Comparison of ENCODE assay signal across 22 cellular contexts in genomic region chr1:187938092-187938491, GRCh38.
DNase-seq lines count a peak whose midpoint lies in the region; ATAC-seq, FAIRE-seq and TF ChIP-seq lines count a peak whose summit lies in the region.
"Had no signal": no experiment of that assay in that cellular context is flagged by ENCODE, and none has a peak within 500 bp of the region (broad histone marks: within the 10 kb centered on the region; RNA-seq: fewer than 3 reads in every experiment).

No MANE protein-coding gene starts in this region.

- no peak for TF ChIP-seq RAD21 in GM12878 (IDR thresholded peaks at IDR 0.05; ENCODE audit: insufficient read depth, low read depth, low read length)

- TF ChIP-seq EP300 in GM12878 (IDR thresholded peaks at IDR 0.05; ENCODE audit: borderline replicate concordance in 1 of 2, control insufficient read depth in 1 of 2, low read depth in 2 of 2, low read length in 2 of 2), result no peak

- DNase-seq in GM12878 (ENCODE audit: low read depth, low spot score) (no peak), left ventricle myocardium superior (no peak), NCI-H1092 (lab: John Stamatoyannopoulos, UW) (no peak)
- DNase-seq: EL, GF-D8, IMR-90, MV-4-11, NCI-H1694, NCI-H2081, NCI-H446, NCI-H526, T-helper 1 cell had no signal

- TF ChIP-seq CTCF in GM12878 (IDR thresholded peaks at IDR 0.05 in 2 of 3, conservative IDR thresholded peaks at IDR 0.05 in 1 of 3; ENCODE audit: control insufficient read depth in 2 of 3, extremely low read depth in 1 of 3, insufficient read depth in 1 of 3, low read depth in 3 of 3, low read length in 3 of 3), result no peak

- no peak for TF ChIP-seq POLR2A in GM12878 (IDR thresholded peaks at IDR 0.05; ENCODE audit: low read depth, low read length)

- POLR2A ChIA-PET in GM12878 (lab: Charles Lee), result no interaction called here

- intact Hi-C loops in GM12878 (cut with micrococcal nuclease; ENCODE audit: unreplicated experiment), result no loop called here
- intact Hi-C loops in left ventricle myocardium superior (cut with micrococcal nuclease), result no loop called here

- no TSS peak for BruUV-seq in GM12878 (replicated peaks; lab: Mats Ljungman, UMichigan)

- CTCF ChIA-PET in GM12878 (lab: Yijun Ruan, JAX), result interaction anchor here (1.0 to 2.3 kb wide), 2 partner anchors 10 to 40 kb away, joined by 3 to 16 read pairs; no protein-coding TSS in a partner anchor

- SMC1A ChIA-PET in GM12878 (lab: Charles Lee; ENCODE audit: uncharacterized antibody, unreplicated experiment), result interaction anchor here (1.0 to 4.9 kb wide), 6 partner anchors 9 to 184 kb away, joined by 3 to 29 read pairs (median 4); no protein-coding TSS in a partner anchor

- no peak overlapping the region for H3K4me2 ChIP-seq in GM12878 (ENCODE audit: control insufficient read depth, insufficient read depth)
- H3K4me2 ChIP-seq: A549, KMS-11 had no signal

- H2AFZ ChIP-seq in GM12878 (ENCODE audit: control insufficient read depth, low read depth, low read length), result no peak overlapping the region

- H3K79me2 ChIP-seq in GM12878 (ENCODE audit: control insufficient read depth, insufficient read depth, low read length), result no peaks in the 10 kb centered on the region

- H3K36me3 ChIP-seq in GM12878 (ENCODE audit: control insufficient read depth in 2 of 2, insufficient read depth in 2 of 2, low read length in 1 of 2), result no peaks in the 10 kb centered on the region
- H3K36me3 ChIP-seq: SJSA1 had no signal

- 47% methylated on average over 2 of the region's 2 CpGs for WGBS in GM12878 (ENCODE audit: insufficient coverage, insufficient replicate concordance, low lambda C conversion rate, missing lambda C conversion rate)

- in situ Hi-C loops in GM12878 (cut with MboI), result no loop called here

- H3K27me3 ChIP-seq in GM12878 (replicated peaks in 1 of 2; ENCODE audit: control insufficient read depth in 2 of 2, insufficient read depth in 2 of 2, low read length in 1 of 2), result no peaks in the 10 kb centered on the region
- H3K27me3 ChIP-seq: SJSA1 had no signal

- H3K27ac ChIP-seq in GM12878 (ENCODE audit: control insufficient read depth, insufficient read depth), result no peak overlapping the region
- H3K27ac ChIP-seq: A549, KMS-11, SJSA1 had no signal

- ATAC-seq in GM18499 (IDR thresholded peaks at IDR 0.05; ENCODE audit: insufficient read depth, unreplicated experiment) (peak; percentile 85), GM18870 (IDR thresholded peaks at IDR 0.05; ENCODE audit: unreplicated experiment) (peak; percentile 83), HG02973 (IDR thresholded peaks at IDR 0.05; ENCODE audit: unreplicated experiment) (peak; percentile 78), GM12878 (peak; percentile 76), left ventricle myocardium superior (no peak), HG03108 (IDR thresholded peaks at IDR 0.05; ENCODE audit: unreplicated experiment) (no peak)
- ATAC-seq: A549, Right ventricle myocardium inferior had no signal

- no peak overlapping the region for H3K9ac ChIP-seq in GM12878 (ENCODE audit: control insufficient read depth, insufficient read depth, low read length)
- H3K9ac ChIP-seq: KMS-11 had no signal

- H3K9me3 ChIP-seq in GM12878 (replicated peaks; ENCODE audit: control insufficient read depth, insufficient read depth, low read length), result peaks cover 2% of the 10 kb centered on the region
- H3K9me3 ChIP-seq: A549, SJSA1 had no signal

- peak; percentile 57 for FAIRE-seq in GM12878 (lab: Jason Lieb, UNC)
- FAIRE-seq: A549, GM18507, H54 had no signal

- H4K20me1 ChIP-seq in GM12878 (ENCODE audit: control insufficient read depth, insufficient read depth), result no peaks in the 10 kb centered on the region

- H3K4me1 ChIP-seq in GM12878 (ENCODE audit: control insufficient read depth, insufficient read depth, low read length), result no peaks in the 10 kb centered on the region
- H3K4me1 ChIP-seq: A549, SJSA1 had no signal

- RAD21 ChIA-PET in GM12878 (lab: Charles Lee; ENCODE audit: unreplicated experiment), result interaction anchor here (1.0 kb wide), 1 partner anchor 9 kb away, joined by 3 read pairs; no protein-coding TSS in a partner anchor

- no peak overlapping the region for H3K4me3 ChIP-seq in GM12878
- H3K4me3 ChIP-seq: A549, SJSA1 had no signal

TF ChIP-seq in GM12878, 131 proteins besides CTCF, POLR2A, EP300 and RAD21 (continues in another document):
- TF ChIP-seq USF2 (IDR thresholded peaks at IDR 0.05; ENCODE audit: borderline replicate concordance, low read depth, low read length) (no peak), ATF7 (IDR thresholded peaks at IDR 0.05; ENCODE audit: low read depth) (peak; percentile 11; the same call in 1 of the 2 replicates), DPF2 (IDR thresholded peaks at IDR 0.05) (no peak), MEF2A (IDR thresholded peaks at IDR 0.05; ENCODE audit: insufficient read depth, low read depth, low read length) (0 out of 2 replicates have a peak, but pooled peaks have one; percentile 4), MXI1 (IDR thresholded peaks at IDR 0.05; ENCODE audit: low read depth, low read length) (no peak), TCF12 (IDR thresholded peaks at IDR 0.05; ENCODE audit: low read depth, low read length) (no peak), SPI1 (IDR thresholded peaks at IDR 0.05; ENCODE audit: borderline replicate concordance, insufficient read depth, low read depth, low read length) (no peak), MLLT1 (IDR thresholded peaks at IDR 0.05) (no peak), E2F4 (IDR thresholded peaks at IDR 0.05; ENCODE audit: low read depth, low read length) (no peak), HDAC2 (IDR thresholded peaks at IDR 0.05) (no peak)
- TF ChIP-seq, protein P1, sequence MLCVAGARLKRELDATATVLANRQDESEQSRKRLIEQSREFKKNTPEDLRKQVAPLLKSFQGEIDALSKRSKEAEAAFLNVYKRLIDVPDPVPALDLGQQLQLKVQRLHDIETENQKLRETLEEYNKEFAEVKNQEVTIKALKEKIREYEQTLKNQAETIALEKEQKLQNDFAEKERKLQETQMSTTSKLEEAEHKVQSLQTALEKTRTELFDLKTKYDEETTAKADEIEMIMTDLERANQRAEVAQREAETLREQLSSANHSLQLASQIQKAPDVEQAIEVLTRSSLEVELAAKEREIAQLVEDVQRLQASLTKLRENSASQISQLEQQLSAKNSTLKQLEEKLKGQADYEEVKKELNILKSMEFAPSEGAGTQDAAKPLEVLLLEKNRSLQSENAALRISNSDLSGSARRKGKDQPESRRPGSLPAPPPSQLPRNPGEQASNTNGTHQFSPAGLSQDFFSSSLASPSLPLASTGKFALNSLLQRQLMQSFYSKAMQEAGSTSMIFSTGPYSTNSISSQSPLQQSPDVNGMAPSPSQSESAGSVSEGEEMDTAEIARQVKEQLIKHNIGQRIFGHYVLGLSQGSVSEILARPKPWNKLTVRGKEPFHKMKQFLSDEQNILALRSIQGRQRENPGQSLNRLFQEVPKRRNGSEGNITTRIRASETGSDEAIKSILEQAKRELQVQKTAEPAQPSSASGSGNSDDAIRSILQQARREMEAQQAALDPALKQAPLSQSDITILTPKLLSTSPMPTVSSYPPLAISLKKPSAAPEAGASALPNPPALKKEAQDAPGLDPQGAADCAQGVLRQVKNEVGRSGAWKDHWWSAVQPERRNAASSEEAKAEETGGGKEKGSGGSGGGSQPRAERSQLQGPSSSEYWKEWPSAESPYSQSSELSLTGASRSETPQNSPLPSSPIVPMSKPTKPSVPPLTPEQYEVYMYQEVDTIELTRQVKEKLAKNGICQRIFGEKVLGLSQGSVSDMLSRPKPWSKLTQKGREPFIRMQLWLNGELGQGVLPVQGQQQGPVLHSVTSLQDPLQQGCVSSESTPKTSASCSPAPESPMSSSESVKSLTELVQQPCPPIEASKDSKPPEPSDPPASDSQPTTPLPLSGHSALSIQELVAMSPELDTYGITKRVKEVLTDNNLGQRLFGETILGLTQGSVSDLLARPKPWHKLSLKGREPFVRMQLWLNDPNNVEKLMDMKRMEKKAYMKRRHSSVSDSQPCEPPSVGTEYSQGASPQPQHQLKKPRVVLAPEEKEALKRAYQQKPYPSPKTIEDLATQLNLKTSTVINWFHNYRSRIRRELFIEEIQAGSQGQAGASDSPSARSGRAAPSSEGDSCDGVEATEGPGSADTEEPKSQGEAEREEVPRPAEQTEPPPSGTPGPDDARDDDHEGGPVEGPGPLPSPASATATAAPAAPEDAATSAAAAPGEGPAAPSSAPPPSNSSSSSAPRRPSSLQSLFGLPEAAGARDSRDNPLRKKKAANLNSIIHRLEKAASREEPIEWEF (IDR thresholded peaks at IDR 0.05; ENCODE audit: insufficient replicate concordance, low read depth, low read length), result no peak

Comparison
In these comparisons a context has a peak if more than half of its experiments do, and no peak if none do; other contexts are left out.
1. ATAC-seq: peak in GM18499 (single experiment), GM18870 (single experiment), HG02973 (single experiment) and GM12878 (single experiment); none in left ventricle myocardium superior (single experiment) and HG03108 (single experiment).